In the genomic region with DNA sequence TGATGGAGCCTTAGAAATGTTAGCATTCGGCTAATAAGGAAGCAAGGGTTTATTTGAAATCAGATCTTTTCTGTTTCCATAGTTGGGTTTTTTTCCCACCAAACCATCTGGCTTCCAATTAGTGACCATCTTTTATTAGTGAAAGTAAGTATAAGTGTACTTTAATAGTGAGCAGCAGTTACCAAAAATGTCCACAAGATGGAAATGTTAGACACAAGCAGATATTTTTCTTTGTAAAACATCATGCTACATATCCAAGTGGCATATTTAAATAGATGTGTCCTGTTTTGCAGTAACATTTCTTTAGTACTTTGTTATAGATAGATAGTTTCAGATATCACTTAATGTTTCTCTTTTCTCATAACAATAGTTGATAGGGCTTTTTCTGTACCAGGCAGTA, we compare ENCODE assay signal across 8 cellular contexts. TPM values are rescaled to one million over a fixed set of nuclear protein-coding genes. Genes with fewer than 3 reads are reported as not detected.
DNase-seq lines count a peak whose midpoint lies in the region; ATAC-seq and TF ChIP-seq lines count a peak whose summit lies in the region.

No MANE protein-coding gene starts in this region.

- CTCF ChIA-PET in A673 (lab: Charles Lee), result no interaction called here

- no TSS peak for BruUV-seq in A673 (replicated peaks; lab: Mats Ljungman, UMichigan)

- H3K9me2 ChIP-seq in OCI-LY1 (ENCODE audit: low read depth, low read length), result no peaks in the 10 kb centered on the region

- peak; percentile 47 for ATAC-seq in GM18498 (IDR thresholded peaks at IDR 0.05; ENCODE audit: unreplicated experiment)
- no peak for ATAC-seq in HG03097 (IDR thresholded peaks at IDR 0.05; ENCODE audit: low FRiP score, unreplicated experiment)
- ATAC-seq in HG03108 (IDR thresholded peaks at IDR 0.05; ENCODE audit: unreplicated experiment), result no peak

- intact Hi-C loops in A673 (cut with micrococcal nuclease; ENCODE audit: unreplicated experiment) (no loop called here), esophagus squamous epithelium (cut with DNase I) (no loop called here), sigmoid colon (cut with DNase I) (no loop called here)

- 55 to 71% methylated on average over 1 of the region's 1 CpG for WGBS in esophagus squamous epithelium, 2 donors
- WGBS in sigmoid colon, 2 donors, result 81 to 94% methylated on average over 1 of the region's 1 CpG

- TF ChIP-seq POLR2A in esophagus squamous epithelium (IDR thresholded peaks at IDR 0.05), result no peak
- TF ChIP-seq POLR2A in sigmoid colon (IDR thresholded peaks at IDR 0.05), result no peak

- no peak overlapping the region for H3K4me2 ChIP-seq in OCI-LY1 (ENCODE audit: low read length)

- no peaks in the 10 kb centered on the region for H3K27me3 ChIP-seq in A673 (replicated peaks; ENCODE audit: insufficient read depth, low read depth, low read length, poor library complexity)
- H3K27me3 ChIP-seq in OCI-LY1 (ENCODE audit: insufficient read depth, low read length), result no peaks in the 10 kb centered on the region
- H3K27me3 ChIP-seq in esophagus squamous epithelium, result no peaks in the 10 kb centered on the region
- no peaks in the 10 kb centered on the region for H3K27me3 ChIP-seq in sigmoid colon

- TF ChIP-seq CTCF in A673 (conservative IDR thresholded peaks at IDR 0.05; ENCODE audit: low read depth, low read length), result peak; percentile 70
- peak; percentile 42; the same call in 1 of the 2 replicates for TF ChIP-seq CTCF in OCI-LY1 (IDR thresholded peaks at IDR 0.05; ENCODE audit: low read length)
- peak in 5 of 6 experiments; percentile 24 to 70 (median 60) for TF ChIP-seq CTCF in esophagus squamous epithelium (IDR thresholded peaks at IDR 0.05)
- TF ChIP-seq CTCF in sigmoid colon (IDR thresholded peaks at IDR 0.05), result peak in 3 of 4 experiments; percentile 14 to 35 (median 33)

- no peaks in the 10 kb centered on the region for H4K20me1 ChIP-seq in OCI-LY1 (ENCODE audit: insufficient read depth, low read length)

- no peak overlapping the region for H2AFZ ChIP-seq in OCI-LY1 (ENCODE audit: low read length)

- H3K9me3 ChIP-seq in A673 (ENCODE audit: low read depth, low read length, poor library complexity, severe bottlenecking), result no peaks in the 10 kb centered on the region
- no peaks in the 10 kb centered on the region for H3K9me3 ChIP-seq in OCI-LY1 (ENCODE audit: low read length)
- no peaks in the 10 kb centered on the region for H3K9me3 ChIP-seq in esophagus squamous epithelium
- no peaks in the 10 kb centered on the region for H3K9me3 ChIP-seq in sigmoid colon

- H3K4me3 ChIP-seq in A673 (ENCODE audit: low read depth, low read length, poor library complexity, severe bottlenecking) (no peak overlapping the region), OCI-LY1 (ENCODE audit: low read depth, low read length, poor library complexity, severe bottlenecking) (no peak overlapping the region), esophagus squamous epithelium (no peak overlapping the region), sigmoid colon (no peak overlapping the region)

- no peak overlapping the region for H3K9ac ChIP-seq in OCI-LY1 (ENCODE audit: low read length)

- TF ChIP-seq EP300 in sigmoid colon (IDR thresholded peaks at IDR 0.05), result no peak

- no peaks in the 10 kb centered on the region for H3F3A ChIP-seq in OCI-LY1 (ENCODE audit: insufficient read depth, low read length)

- H3K4me1 ChIP-seq in A673 (ENCODE audit: insufficient read depth, low read length, poor library complexity, severe bottlenecking), result peaks cover 8% of the 10 kb centered on the region
- no peaks in the 10 kb centered on the region for H3K4me1 ChIP-seq in OCI-LY1 (ENCODE audit: insufficient read depth, low read length, severe bottlenecking)
- H3K4me1 ChIP-seq in esophagus squamous epithelium, result peaks cover 0 to 23% (median 0%) of the 10 kb centered on the region in 3 donors
- no peaks in the 10 kb centered on the region for H3K4me1 ChIP-seq in sigmoid colon

- peaks cover 8% of the 10 kb centered on the region; the same call in 1 of the 2 replicates for H3K79me2 ChIP-seq in OCI-LY1 (ENCODE audit: insufficient read depth, low read length)

- POLR2A ChIA-PET in A673 (lab: Charles Lee; ENCODE audit: low non-redundant PET), result no interaction called here

- peaks cover 22% of the 10 kb centered on the region for H3K36me3 ChIP-seq in A673 (ENCODE audit: insufficient read depth, low read length, poor library complexity, severe bottlenecking)
- H3K36me3 ChIP-seq in OCI-LY1 (ENCODE audit: insufficient read depth, low read length), result peaks cover 68% of the 10 kb centered on the region
- peaks cover 0 to 24% (median 0%) of the 10 kb centered on the region in 3 donors for H3K36me3 ChIP-seq in esophagus squamous epithelium
- H3K36me3 ChIP-seq in sigmoid colon, result peaks cover 0 to 19% (median 0%) of the 10 kb centered on the region in 4 donors

- H3K27ac ChIP-seq in A673 (ENCODE audit: low read depth, low read length, poor library complexity, severe bottlenecking), result no peak overlapping the region
- no peak overlapping the region for H3K27ac ChIP-seq in OCI-LY1 (ENCODE audit: low read depth, low read length, poor library complexity, severe bottlenecking)
- no peak overlapping the region for H3K27ac ChIP-seq in esophagus squamous epithelium
- H3K27ac ChIP-seq in sigmoid colon, result no peak overlapping the region

- DNase-seq in A673 (ENCODE audit: low spot score), result peak; percentile 55
- DNase-seq in esophagus squamous epithelium (lab: John Stamatoyannopoulos, UW), result no peak
- no peak for DNase-seq in sigmoid colon
- no peak for DNase-seq in stimulated activated naive CD4-positive, alpha-beta T cell treated with Interleukin-2 at 50 U/mL for 16 hours (lab: John Stamatoyannopoulos, UW)

RNA-seq across cellular contexts. Expression of a gene that starts 28.8 kb away (rescaled TPM):
- total RNA-seq in A673 (2021) (43.7 and 46.3 TPM in 2 replicates), esophagus squamous epithelium (10 to 100 TPM; 15.0 to 36.9 (median 26.2) TPM), sigmoid colon (10 to 100 TPM; 13.3 to 61.2 (median 29.7) TPM)
- polyA plus RNA-seq in sigmoid colon, result 10 to 100 TPM; 16.6 to 19.8 (median 18.9) TPM

RNA-seq across cellular contexts. Expression of a gene that starts 40.2 kb away (rescaled TPM):
- total RNA-seq in A673 (2021), result 0.32 TPM in 1 of 2 replicates, not detected in the other
- 100 to 1,000 TPM in 1 of 4 donors, 10 to 100 TPM in 1, 1 to 10 TPM in 2; 2.7 to 121 (median 23.2) TPM for total RNA-seq in esophagus squamous epithelium
- total RNA-seq in sigmoid colon, result 10 to 100 TPM; 28.0 to 70.6 (median 40.0) TPM
- polyA plus RNA-seq in sigmoid colon, result 100 to 1,000 TPM; 108 to 652 (median 213) TPM
